Comparison of ENCODE assay signal across 10 cellular contexts in the genomic region with DNA sequence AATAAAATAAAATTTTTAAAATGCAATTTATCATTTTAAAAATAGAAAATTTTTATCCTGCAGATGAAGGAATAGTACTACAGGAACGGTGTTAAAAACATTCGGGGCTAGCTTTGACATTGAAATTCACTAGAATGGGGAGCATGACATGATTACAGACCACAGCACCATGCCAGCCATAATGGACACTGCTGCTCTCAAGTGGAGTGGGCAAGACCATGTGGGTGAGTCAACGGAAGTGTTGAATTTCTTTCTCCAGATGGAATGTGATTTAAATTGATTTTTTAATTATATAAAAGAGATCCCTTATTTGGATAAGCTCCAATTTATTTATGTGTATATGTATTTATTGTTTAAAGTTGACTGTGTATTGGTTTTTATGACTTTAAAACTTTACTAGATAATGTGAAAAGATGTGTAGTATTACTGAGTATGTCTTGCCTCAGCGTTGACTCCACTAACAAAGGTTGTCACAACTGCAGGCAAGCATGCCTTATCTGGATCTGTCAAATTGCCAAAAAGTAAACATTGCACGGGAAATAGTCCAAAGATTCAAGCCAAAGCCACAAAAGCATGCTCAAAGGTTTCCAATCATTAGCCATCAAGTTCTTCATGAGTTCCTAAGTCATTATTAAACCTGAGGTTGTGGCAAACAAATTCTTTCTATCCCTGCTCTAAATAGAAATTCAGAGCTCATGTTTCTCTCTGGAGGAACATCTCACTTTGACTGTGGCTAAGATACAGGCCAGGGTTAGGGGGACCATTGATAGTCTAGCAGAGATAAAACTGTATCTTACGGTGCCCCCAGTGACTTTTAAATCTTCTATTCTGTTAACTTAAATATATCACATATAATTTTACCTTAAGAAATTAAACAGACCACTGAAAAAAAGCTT.
DNase-seq lines count a peak whose midpoint lies in the region; ATAC-seq, FAIRE-seq and TF ChIP-seq lines count a peak whose summit lies in the region.
"Had no signal": no experiment of that assay in that cellular context is flagged by ENCODE, and none has a peak within 500 bp of the region (broad histone marks: within the 10 kb centered on the region; RNA-seq: fewer than 3 reads in every experiment).

No MANE protein-coding gene starts in this region.

- H4K20me1 ChIP-seq in mammary epithelial cell (ENCODE audit: insufficient read depth, low read length) = no peaks in the 10 kb centered on the region

- TF ChIP-seq CTCF in mammary epithelial cell (conservative IDR thresholded peaks at IDR 0.05 in 1 of 2, IDR thresholded peaks at IDR 0.05 in 1 of 2; ENCODE audit: extremely low read depth in 1 of 2, insufficient read depth in 1 of 2, low read depth in 1 of 2, low read length in 2 of 2) (no peak), kidney (IDR thresholded peaks at IDR 0.05; ENCODE audit: borderline replicate concordance, extremely low read depth, insufficient read depth) (no peak)

- no peaks in the 10 kb centered on the region for H3K27me3 ChIP-seq in MG63
- H3K27me3 ChIP-seq in mammary epithelial cell (ENCODE audit: insufficient read depth, low read length) = no peaks in the 10 kb centered on the region

- WGBS in mammary epithelial cell (ENCODE audit: low coverage, missing lambda C conversion rate) = 31% methylated on average over 6 of the region's 6 CpGs

- H3K79me2 ChIP-seq in mammary epithelial cell (ENCODE audit: insufficient read depth, low read length) = no peaks in the 10 kb centered on the region

- no peaks in the 10 kb centered on the region for H3K36me3 ChIP-seq in MG63
- H3K36me3 ChIP-seq in mammary epithelial cell (ENCODE audit: insufficient read depth, low read length) = no peaks in the 10 kb centered on the region
- no peaks in the 10 kb centered on the region for H3K36me3 ChIP-seq in kidney (ENCODE audit: control insufficient read depth in 1 of 2, insufficient read depth in 2 of 2, low read length in 2 of 2)

- ATAC-seq in HG03045 (IDR thresholded peaks at IDR 0.05; ENCODE audit: unreplicated experiment) = no peak

- FAIRE-seq in kidney (lab: Jason Lieb, UNC) = no peak

- H3K9me3 ChIP-seq in MG63 (no peaks in the 10 kb centered on the region), mammary epithelial cell (replicated peaks; ENCODE audit: insufficient read depth, low read length) (no peaks in the 10 kb centered on the region), kidney (ENCODE audit: control insufficient read depth in 1 of 2, low read length in 2 of 2) (no peaks in the 10 kb centered on the region)

- BruUV-seq in mammary epithelial cell (replicated peaks; lab: Mats Ljungman, UMichigan) = no TSS peak

- H3K4me1 ChIP-seq in mammary epithelial cell (ENCODE audit: insufficient read depth, low read length) (peaks cover 11% of the 10 kb centered on the region), kidney (ENCODE audit: control insufficient read depth in 1 of 2, insufficient read depth in 1 of 2, low read depth in 1 of 2, low read length in 2 of 2) (no peaks in the 10 kb centered on the region)

- in situ Hi-C loops in mammary epithelial cell (cut with MboI; ENCODE audit: low sequenced_read_pairs in 2 of 2) = no loop called here
- in situ Hi-C loops in ACHN (cut with HindIII; ENCODE audit: low pct_ligation_motif_present, low pct_unique_long_range_greater_than_20kb, low sequenced_read_pairs) = no loop called here

- H3K4me3 ChIP-seq in MG63 (no peak overlapping the region), mammary epithelial cell (replicated peaks in 1 of 3; ENCODE audit: insufficient read depth in 1 of 3, low read depth in 2 of 3, low read length in 3 of 3) (no peak overlapping the region), kidney (ENCODE audit: low read length in 2 of 2) (no peak overlapping the region)

- dilution Hi-C loops in mammary epithelial cell (cut with HindIII; ENCODE audit: low sequenced_read_pairs) = no loop called here

- DNase-seq in DMS153 (lab: John Stamatoyannopoulos, UW) (peak; percentile 39), MG63 (peak; percentile 23), mammary epithelial cell (peak; percentile 91), mucosa of gallbladder (ENCODE audit: low spot score) (peak; percentile 45), NK-92 (lab: John Stamatoyannopoulos, UW; ENCODE audit: unreplicated experiment) (no peak), kidney (no peak), ACHN (no peak)
- DNase-seq: GF-D8, NCI-H2107 had no signal

- H3K4me2 ChIP-seq in mammary epithelial cell (ENCODE audit: insufficient read depth, low read depth, low read length) = peak overlapping the region; percentile 54

- H3K9ac ChIP-seq in mammary epithelial cell (ENCODE audit: insufficient read depth, low read length) = peak overlapping the region; percentile 13
- H3K9ac ChIP-seq in kidney (ENCODE audit: low read length in 2 of 2) = no peak overlapping the region

- H2AFZ ChIP-seq in mammary epithelial cell (ENCODE audit: low read depth, low read length) = peak overlapping the region; percentile 44

- CTCF ChIA-PET in mammary epithelial cell (lab: Charles Lee; ENCODE audit: low non-redundant PET) = no interaction called here

- H3K27ac ChIP-seq in mammary epithelial cell (ENCODE audit: insufficient read depth, low read depth, low read length) = peak overlapping the region; percentile 35
- H3K27ac ChIP-seq in kidney (ENCODE audit: low read depth in 2 of 2, low read length in 2 of 2) = no peak overlapping the region

- intact Hi-C loops in mammary epithelial cell (cut with micrococcal nuclease) (no loop called here), kidney (cut with DNase I) (no loop called here)

Comparison
In these comparisons a context has a peak if more than half of its experiments do, and no peak if none do; other contexts are left out.
1. DNase-seq: peak in DMS153 (single experiment), MG63 (single experiment), mammary epithelial cell (single experiment) and mucosa of gallbladder (single experiment); none in NK-92 (single experiment), kidney (single experiment) and ACHN (single experiment).